Comparison of ENCODE assay signal across 12 cellular contexts in genomic region chr22:38208549-38209097, GRCh38.
"Had no signal": no experiment of that assay in that cellular context is flagged by ENCODE, and none has a peak within 500 bp of the region (broad histone marks: within the 10 kb centered on the region; RNA-seq: fewer than 3 reads in every experiment).

No MANE protein-coding gene starts in this region.

- H3K4me3 ChIP-seq: gastroesophageal sphincter, thyroid gland had no signal

- H3K9me3 ChIP-seq: gastroesophageal sphincter, thyroid gland had no signal

- H3K27me3 Mint-ChIP-seq: activated CD8-positive, alpha-beta memory T cell treated with anti-CD3 and anti-CD28 coated beads, Interleukin-2, amount 10 ng/mL, durations not matched to agents 7 days and 5 days had no signal

- H3K27me3 ChIP-seq: gastroesophageal sphincter, thyroid gland had no signal

- H3K36me3 ChIP-seq: thyroid gland had no signal

- ATAC-seq: activated CD4-positive, CD25-positive, alpha-beta regulatory T cell treated with anti-CD3 and anti-CD28 coated beads, Interleukin-2, amount 50 U/mL, for 24 hours; activated CD8-positive, alpha-beta memory T cell treated with anti-CD3 and anti-CD28 coated beads, Interleukin-2, amount 10 ng/mL, durations not matched to agents 7 days and 5 days; gastroesophageal sphincter had no signal

- DNase-seq: activated CD4-positive, alpha-beta T cell treated with anti-CD3 and anti-CD28 coated beads, Interleukin-2, amount 50 U/mL, for 48 hours; activated CD8-positive, alpha-beta memory T cell treated with anti-CD3 and anti-CD28 coated beads, Interleukin-2, amount 10 ng/mL, durations not matched to agents 7 days and 5 days; activated naive CD4-positive, alpha-beta T cell treated with anti-CD3 and anti-CD28 coated beads, Interleukin-2, amount 10 ng/mL, durations not matched to agents 7 days and 5 days; activated T-cell treated with anti-CD3 and anti-CD28 coated beads, Interleukin-2, amount 50 U/mL, for 48 hours; central memory CD4-positive, alpha-beta T cell; cortex of kidney; effector memory CD4-positive, alpha-beta T cell; kidney glomerular epithelial cell; small intestine; thyroid gland had no signal

- H3K9me3 Mint-ChIP-seq: activated naive CD4-positive, alpha-beta T cell treated with anti-CD3 and anti-CD28 coated beads, Interleukin-2, amount 10 ng/mL, durations not matched to agents 7 days and 5 days had no signal

- H3K27ac Mint-ChIP-seq: activated CD8-positive, alpha-beta memory T cell treated with anti-CD3 and anti-CD28 coated beads, Interleukin-2, amount 10 ng/mL, durations not matched to agents 7 days and 5 days; activated naive CD4-positive, alpha-beta T cell treated with anti-CD3 and anti-CD28 coated beads, Interleukin-2, amount 10 ng/mL, durations not matched to agents 7 days and 5 days had no signal

- H3K4me3 Mint-ChIP-seq: activated CD8-positive, alpha-beta memory T cell treated with anti-CD3 and anti-CD28 coated beads, Interleukin-2, amount 10 ng/mL, durations not matched to agents 7 days and 5 days; activated naive CD4-positive, alpha-beta T cell treated with anti-CD3 and anti-CD28 coated beads, Interleukin-2, amount 10 ng/mL, durations not matched to agents 7 days and 5 days had no signal
